ENCODE assay signal across 1 cellular context in the genomic region with DNA sequence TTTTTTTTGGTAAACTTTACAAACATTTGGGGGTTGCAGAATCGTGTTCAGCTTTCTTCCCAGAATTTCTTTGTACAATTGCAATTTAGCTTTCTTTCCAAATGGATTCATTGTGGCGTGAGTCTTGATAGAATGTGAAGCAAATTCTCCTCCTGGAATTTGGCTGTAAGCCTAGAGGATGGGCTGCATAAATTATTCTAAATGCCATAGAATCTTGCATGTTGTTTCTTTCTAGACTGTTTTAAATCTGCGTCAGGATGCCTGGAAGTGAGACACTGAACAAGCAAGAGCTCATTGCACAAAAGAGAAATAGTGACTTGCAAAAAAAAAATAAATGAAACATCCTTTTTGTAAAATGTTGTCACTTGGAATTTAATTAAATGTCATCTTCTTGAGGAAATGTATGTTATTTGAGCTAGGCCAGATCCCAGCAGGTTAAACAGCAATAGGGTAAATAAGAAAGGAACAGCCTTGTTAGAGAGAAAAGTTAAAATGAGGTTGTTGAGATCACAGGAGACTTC.
TF ChIP-seq lines count a peak whose summit lies in the region.

No MANE protein-coding gene starts in this region.

TF ChIP-seq in GM23338, 12 proteins besides CTCF, POLR2A, EP300 and RAD21:
- TF ChIP-seq ETS1 (IDR thresholded peaks at IDR 0.05) (no peak), STAT1 (IDR thresholded peaks at IDR 0.05; ENCODE audit: unreplicated experiment) (no peak), ZNF331 (CRISPR knock-in tag; IDR thresholded peaks at IDR 0.05; ENCODE audit: low read depth) (no peak), JUNB (IDR thresholded peaks at IDR 0.05; ENCODE audit: unreplicated experiment) (no peak), ZNF462 (CRISPR knock-in tag; IDR thresholded peaks at IDR 0.05) (no peak), POLR2AphosphoS5 (IDR thresholded peaks at IDR 0.05; ENCODE audit: low read depth) (no peak)
TF ChIP-seq in GM23338: peak in this region for 0.
